9 cellular contexts compared by ENCODE assay signal in the genomic region with DNA sequence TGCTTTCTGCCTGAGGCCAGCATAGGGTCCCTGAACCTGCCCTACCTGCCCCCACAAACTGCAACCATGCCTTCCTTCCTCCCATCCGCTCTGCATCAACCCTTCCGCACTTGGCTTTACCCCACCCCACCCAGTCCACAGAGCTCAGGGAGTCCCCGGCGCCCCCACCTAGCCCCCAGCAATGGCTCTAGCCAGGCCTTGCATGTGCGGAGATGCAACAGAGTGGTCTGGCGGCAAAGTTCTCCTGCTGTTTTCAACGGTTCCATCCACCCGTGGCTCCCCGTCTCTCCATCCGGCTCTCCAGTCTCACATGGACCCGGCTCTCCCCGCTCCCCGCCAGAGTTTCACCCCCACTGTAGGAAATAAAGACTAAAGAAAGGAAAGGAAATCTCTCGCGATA. TPM values are rescaled to one million over a fixed set of nuclear protein-coding genes. Genes with fewer than 3 reads are reported as not detected.
DNase-seq lines count a peak whose midpoint lies in the region; ATAC-seq lines count a peak whose summit lies in the region.
"Had no signal": no experiment of that assay in that cellular context is flagged by ENCODE, and none has a peak within 500 bp of the region (broad histone marks: within the 10 kb centered on the region; RNA-seq: fewer than 3 reads in every experiment).

No MANE protein-coding gene starts in this region.

- peaks cover 7% of the 10 kb centered on the region for H3K4me1 ChIP-seq in mesodermal cell (ENCODE audit: control insufficient read depth, insufficient read depth, low read length, poor library complexity, severe bottlenecking)

- no peaks in the 10 kb centered on the region for H3K36me3 Mint-ChIP-seq in stimulated activated naive CD8-positive, alpha-beta T cell treated with anti-CD3 and anti-CD28 coated beads, Interleukin-15, Interleukin-2, amounts not matched to agents 100 ng/mL and 50 ng/mL, for 24 hours (ENCODE audit: low read depth)
- no peaks in the 10 kb centered on the region for H3K36me3 Mint-ChIP-seq in activated T-helper 2 cell treated with anti-CD3 and anti-CD28 coated beads, Interferon-gamma antibody, Interleukin-2, Interleukin-4, amounts not matched to agents 10 μg/mL and 5 μg/mL and 100 μg/mL, durations not matched to agents 14 hours and 24 hours and 36 hours (ENCODE audit: low read depth)

- no peaks in the 10 kb centered on the region for H3K9me3 Mint-ChIP-seq in stimulated activated naive CD8-positive, alpha-beta T cell treated with anti-CD3 and anti-CD28 coated beads, Interleukin-15, Interleukin-2, amounts not matched to agents 100 ng/mL and 50 ng/mL, for 24 hours
- H3K9me3 Mint-ChIP-seq in activated T-helper 2 cell treated with anti-CD3 and anti-CD28 coated beads, Interferon-gamma antibody, Interleukin-2, Interleukin-4, amounts not matched to agents 10 μg/mL and 5 μg/mL and 100 μg/mL, durations not matched to agents 14 hours and 24 hours and 36 hours: no peaks in the 10 kb centered on the region

- no peak overlapping the region for H3K27ac Mint-ChIP-seq in stimulated activated naive CD8-positive, alpha-beta T cell treated with anti-CD3 and anti-CD28 coated beads, Interleukin-15, Interleukin-2, amounts not matched to agents 100 ng/mL and 50 ng/mL, for 24 hours
- H3K27ac Mint-ChIP-seq in activated T-helper 2 cell treated with anti-CD3 and anti-CD28 coated beads, Interferon-gamma antibody, Interleukin-2, Interleukin-4, amounts not matched to agents 10 μg/mL and 5 μg/mL and 100 μg/mL, durations not matched to agents 14 hours and 24 hours and 36 hours: no peak overlapping the region

- intact Hi-C loops in activated T-helper 2 cell treated with anti-CD3 and anti-CD28 coated beads, Interferon-gamma antibody, Interleukin-2, Interleukin-4, amounts not matched to agents 10 μg/mL and 5 μg/mL and 100 μg/mL, durations not matched to agents 14 hours and 24 hours and 36 hours (cut with micrococcal nuclease): loop anchor here (10.0 kb wide), 1 partner anchor 262 kb away; no protein-coding TSS in a partner anchor

- peak overlapping the region; percentile 24 for H3K4me3 Mint-ChIP-seq in stimulated activated naive CD8-positive, alpha-beta T cell treated with anti-CD3 and anti-CD28 coated beads, Interleukin-15, Interleukin-2, amounts not matched to agents 100 ng/mL and 50 ng/mL, for 24 hours
- peak overlapping the region; percentile 54 for H3K4me3 Mint-ChIP-seq in activated T-helper 2 cell treated with anti-CD3 and anti-CD28 coated beads, Interferon-gamma antibody, Interleukin-2, Interleukin-4, amounts not matched to agents 10 μg/mL and 5 μg/mL and 100 μg/mL, durations not matched to agents 14 hours and 24 hours and 36 hours (ENCODE audit: low read depth)

- H3K27me3 Mint-ChIP-seq in stimulated activated naive CD8-positive, alpha-beta T cell treated with anti-CD3 and anti-CD28 coated beads, Interleukin-15, Interleukin-2, amounts not matched to agents 100 ng/mL and 50 ng/mL, for 24 hours: peaks cover 44% of the 10 kb centered on the region
- peaks cover 50% of the 10 kb centered on the region for H3K27me3 Mint-ChIP-seq in activated T-helper 2 cell treated with anti-CD3 and anti-CD28 coated beads, Interferon-gamma antibody, Interleukin-2, Interleukin-4, amounts not matched to agents 10 μg/mL and 5 μg/mL and 100 μg/mL, durations not matched to agents 14 hours and 24 hours and 36 hours (ENCODE audit: low read depth)

- 18 to 21% methylated on average over 10 of the region's 15 CpGs for WGBS in mesodermal cell (ENCODE audit: insufficient coverage in 2 of 2), 2 experiments

- no peak for DNase-seq in stimulated activated naive CD8-positive, alpha-beta T cell treated with anti-CD3 and anti-CD28 coated beads, Interleukin-15, Interleukin-2, amounts not matched to agents 100 U/mL and 50 U/mL, for 24 hours
- no peak for DNase-seq in activated T-helper 2 cell treated with anti-CD3 and anti-CD28 coated beads, Interferon-gamma antibody, Interleukin-2, Interleukin-4, amounts not matched to agents 10 μg/mL and 5 μg/mL and 100 μg/mL, durations not matched to agents 14 hours and 24 hours and 36 hours (ENCODE audit: low spot score)
- no peak for DNase-seq in H4 (ENCODE audit: low spot score)
- no peak for DNase-seq in Kasumi-1 (lab: John Stamatoyannopoulos, UW)
- no peak for DNase-seq in stimulated activated CD4-positive, alpha-beta T cell treated with anti-CD3 and anti-CD28 coated beads, Interleukin-4, amount 100 ng/mL, for 1 hour
- DNase-seq: NCI-H226 had no signal

- no peak for ATAC-seq in stimulated activated naive CD8-positive, alpha-beta T cell treated with anti-CD3 and anti-CD28 coated beads, Interleukin-15, Interleukin-2, amounts not matched to agents 100 U/mL and 50 U/mL, for 24 hours
- ATAC-seq in HG02981 (IDR thresholded peaks at IDR 0.05; ENCODE audit: unreplicated experiment): no peak

- peak overlapping the region; percentile 47 for H3K4me3 ChIP-seq in mesodermal cell (ENCODE audit: extremely low read depth, insufficient read depth, low read length, poor library complexity, severe bottlenecking)

- no peaks in the 10 kb centered on the region for H3K9me3 ChIP-seq in mesodermal cell (ENCODE audit: control insufficient read depth, low read length)

- peaks cover 11% of the 10 kb centered on the region for H3K4me1 Mint-ChIP-seq in stimulated activated naive CD8-positive, alpha-beta T cell treated with anti-CD3 and anti-CD28 coated beads, Interleukin-15, Interleukin-2, amounts not matched to agents 100 ng/mL and 50 ng/mL, for 24 hours (ENCODE audit: low read depth)
- peaks cover 14% of the 10 kb centered on the region for H3K4me1 Mint-ChIP-seq in activated T-helper 2 cell treated with anti-CD3 and anti-CD28 coated beads, Interferon-gamma antibody, Interleukin-2, Interleukin-4, amounts not matched to agents 10 μg/mL and 5 μg/mL and 100 μg/mL, durations not matched to agents 14 hours and 24 hours and 36 hours (ENCODE audit: low read depth)

- H3K36me3 ChIP-seq in mesodermal cell (ENCODE audit: control insufficient read depth, insufficient read depth, low read length): no peaks in the 10 kb centered on the region

- H3K27ac ChIP-seq in mesodermal cell (ENCODE audit: low read depth, low read length, severe bottlenecking): no peak overlapping the region

RNA-seq across cellular contexts. Expression of gene LRFN2, which starts 0.8 kb away (rescaled TPM):
- total RNA-seq in activated T-helper 2 cell treated with anti-CD3 and anti-CD28 coated beads, Interferon-gamma antibody, Interleukin-2, Interleukin-4, amounts not matched to agents 10 μg/mL and 5 μg/mL and 100 μg/mL, durations not matched to agents 14 hours and 24 hours and 36 hours: not detected in 2 replicates
- polyA plus RNA-seq in mesodermal cell (2013, experiment 1 of 2): not detected
- 0.10 TPM for polyA plus RNA-seq in mesodermal cell (2013, experiment 2 of 2)
- total RNA-seq in H4 (2014; rRNA removed; shearing (Covaris generic)): not detected in 2 replicates
